ENCODE assay signal across 20 cellular contexts in genomic region chr2:120746179-120746549, GRCh38. TPM values are rescaled to one million over a fixed set of nuclear protein-coding genes. Genes with fewer than 3 reads are reported as not detected.
DNase-seq lines count a peak whose midpoint lies in the region; ATAC-seq and TF ChIP-seq lines count a peak whose summit lies in the region.
"Had no signal": no experiment of that assay in that cellular context is flagged by ENCODE, and none has a peak within 500 bp of the region (broad histone marks: within the 10 kb centered on the region; RNA-seq: fewer than 3 reads in every experiment).

No MANE protein-coding gene starts in this region.

- intact Hi-C loops in testis (cut with DNase I; ENCODE audit: low total_unique reads): no loop called here

- TF ChIP-seq POLR2A in testis (IDR thresholded peaks at IDR 0.05): no peak

- DNase-seq in H7: peak; percentile 28
- DNase-seq in activated CD8-positive, alpha-beta memory T cell treated with anti-CD3 and anti-CD28 coated beads, Interleukin-2, amount 50 U/mL, for 48 hours: peak; percentile 17
- peak; percentile 17 for DNase-seq in lung (ENCODE audit: low spot score)
- peak; percentile 10 for DNase-seq in testis
- DNase-seq: C1 segment of cervical spinal cord; CD4-positive, alpha-beta memory T cell; COR-L47; HFFc6; KBM-7; NCI-H1105 treated with DMSO at 0.1 percent for 48 hours; NCI-H146; NCI-H1930; NCI-H446; NCI-H524 treated with DMSO at 0.1 percent for 48 hours; NCI-H774; SIG-M5 had no signal

- H3K4me3 ChIP-seq in H7 (ENCODE audit: insufficient read depth, low read depth, low read length) (no peak overlapping the region), lung (no peak overlapping the region), testis (no peak overlapping the region)
- H3K4me3 ChIP-seq: SK-N-MC had no signal

- TF ChIP-seq CTCF in lung (IDR thresholded peaks at IDR 0.05; ENCODE audit: control extremely low read depth, extremely low read depth): no peak
- TF ChIP-seq CTCF in testis (IDR thresholded peaks at IDR 0.05): no peak

- H3K36me3 ChIP-seq in H7 (replicated peaks; ENCODE audit: control insufficient read depth, insufficient read depth, low read length) (no peaks in the 10 kb centered on the region), lung (ENCODE audit: control insufficient read depth in 2 of 2, insufficient read depth in 2 of 2, low read length in 2 of 2) (no peaks in the 10 kb centered on the region), testis (ENCODE audit: low read depth, missing control alignments) (no peaks in the 10 kb centered on the region)

- H3K9me3 ChIP-seq in lung (ENCODE audit: control insufficient read depth in 2 of 2, insufficient read depth in 1 of 2, low read length in 1 of 2): peaks cover 0 to 5% of the 10 kb centered on the region in 2 donors
- H3K9me3 ChIP-seq in testis: no peaks in the 10 kb centered on the region

- peaks cover 0 to 5% of the 10 kb centered on the region in 2 donors for H3K4me1 ChIP-seq in lung (ENCODE audit: control insufficient read depth in 2 of 2, insufficient read depth in 2 of 2, low read length in 2 of 2)
- peaks cover 7% of the 10 kb centered on the region for H3K4me1 ChIP-seq in testis

- no peak for ATAC-seq in lung (ENCODE audit: insufficient read depth, low FRiP score)
- no peak for ATAC-seq in GM18519 (IDR thresholded peaks at IDR 0.05; ENCODE audit: low FRiP score, unreplicated experiment)
- no peak for ATAC-seq in GM19035 (IDR thresholded peaks at IDR 0.05; ENCODE audit: unreplicated experiment)
- no peak for ATAC-seq in HG03460 (IDR thresholded peaks at IDR 0.05; ENCODE audit: unreplicated experiment)

- H3K27me3 ChIP-seq in H7 (ENCODE audit: control insufficient read depth, insufficient read depth, low read length) (no peaks in the 10 kb centered on the region), lung (ENCODE audit: control insufficient read depth, insufficient read depth) (peaks cover 2% of the 10 kb centered on the region), testis (no peaks in the 10 kb centered on the region)

- no peak overlapping the region for H3K27ac ChIP-seq in lung (ENCODE audit: low read depth in 1 of 2, low read length in 1 of 2)
- H3K27ac ChIP-seq in testis: no peak overlapping the region
- H3K27ac ChIP-seq: SK-N-MC had no signal

- WGBS in lung, 2 donors: 89% methylated on average over 4 of the region's 4 CpGs
- 88 to 91% methylated on average over 4 of the region's 4 CpGs for whole genome bisulfite sequencing in testis, 2 donors

RNA-seq across cellular contexts. Expression of gene GLI2, which starts 10.5 kb away (rescaled TPM):
- total RNA-seq in H7 (2014; rRNA removed; shearing (Covaris generic)): 37.3 and 41.4 TPM in 2 replicates
- 1 to 10 TPM; 5.8 to 9.2 TPM for total RNA-seq in lung
- polyA plus RNA-seq in lung: 1 to 10 TPM; 1.1 TPM
- total RNA-seq in testis: 10 to 100 TPM; 16.5 to 21.4 TPM
- 5.1 TPM for polyA plus RNA-seq in testis (ENCODE audit: insufficient read depth, low read depth, low replicate concordance)
- total RNA-seq: CD4-positive, alpha-beta memory T cell had no signal
- polyA plus RNA-seq: CD4-positive, alpha-beta memory T cell had no signal
